ENCODE assay signal across 17 cellular contexts in the genomic region with DNA sequence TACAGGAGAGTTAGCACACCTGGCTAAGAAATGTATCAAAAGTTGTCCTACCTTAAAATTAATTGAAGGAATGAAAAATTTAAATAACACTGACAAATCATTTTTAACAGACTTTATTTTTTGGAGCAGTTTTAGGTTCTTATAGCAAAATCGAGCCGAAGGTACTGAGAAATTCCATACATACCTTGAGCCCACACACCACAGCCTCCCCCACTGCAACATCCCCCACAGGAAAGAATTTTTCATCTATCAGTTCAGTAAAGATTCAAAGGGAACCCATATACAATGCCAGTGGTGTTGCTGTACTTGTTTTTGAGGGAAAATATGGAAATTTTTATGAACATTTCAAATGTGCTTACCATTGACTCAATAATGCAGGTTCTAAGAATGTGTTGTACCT.
DNase-seq lines count a peak whose midpoint lies in the region; ATAC-seq and TF ChIP-seq lines count a peak whose summit lies in the region.
"Had no signal": no experiment of that assay in that cellular context is flagged by ENCODE, and none has a peak within 500 bp of the region (broad histone marks: within the 10 kb centered on the region; RNA-seq: fewer than 3 reads in every experiment).

No MANE protein-coding gene starts in this region.

- no peak overlapping the region for H3K27ac ChIP-seq in GM23338 (ENCODE audit: low read depth)
- 0 out of 2 replicates have a peak overlapping the region, but pooled peaks have one; percentile 83 for H3K27ac ChIP-seq in PC-9
- H3K27ac ChIP-seq in smooth muscle cell (ENCODE audit: low read depth) = no peak overlapping the region
- H3K27ac ChIP-seq: Peyer's patch had no signal

- H3K4me2 ChIP-seq in GM23338 = peak overlapping the region; percentile 66
- peak overlapping the region; percentile 78 for H3K4me2 ChIP-seq in PC-9
- H3K4me2 ChIP-seq in smooth muscle cell = peak overlapping the region; percentile 16

- no peak for ATAC-seq in GM23338
- no peak for ATAC-seq in GM19452 (IDR thresholded peaks at IDR 0.05; ENCODE audit: unreplicated experiment)
- ATAC-seq: GM12878 had no signal

- H3F3A ChIP-seq in GM23338 (replicated peaks; ENCODE audit: low read depth) = peaks cover 18% of the 10 kb centered on the region
- H3F3A ChIP-seq in PC-9 (ENCODE audit: insufficient read depth, low read depth) = peaks cover 30% of the 10 kb centered on the region
- H3F3A ChIP-seq in smooth muscle cell (ENCODE audit: low read depth) = no peaks in the 10 kb centered on the region

- H3K4me3 Mint-ChIP-seq in GM23338 (no peak overlapping the region), progenitor cell of endocrine pancreas (ENCODE audit: low read depth) (no peak overlapping the region)
- H3K4me3 Mint-ChIP-seq: B cell; CD4-positive, alpha-beta T cell; HFFc6; IgD-negative memory B cell had no signal

- no peak overlapping the region for H3K4me3 ChIP-seq in GM23338
- no peak overlapping the region for H3K4me3 ChIP-seq in PC-9
- no peak overlapping the region for H3K4me3 ChIP-seq in smooth muscle cell
- H3K4me3 ChIP-seq: GM12878, Peyer's patch had no signal

- H3K4me1 ChIP-seq in GM23338 (ENCODE audit: insufficient read depth) (peaks cover 54% of the 10 kb centered on the region), PC-9 (replicated peaks; ENCODE audit: insufficient read depth) (peaks cover 41% of the 10 kb centered on the region), smooth muscle cell (ENCODE audit: low read depth) (no peaks in the 10 kb centered on the region)
- H3K4me1 ChIP-seq: Peyer's patch had no signal

- DNase-seq in GM23338 (ENCODE audit: low spot score) (no peak), PC-9 (no peak), left kidney (ENCODE audit: low read depth, low spot score) (peak; percentile 69), smooth muscle cell (lab: John Stamatoyannopoulos, UW; ENCODE audit: unreplicated experiment) (no peak), epidermal melanocyte (ENCODE audit: insufficient read length, low spot score) (no peak), CD1c-positive myeloid dendritic cell (ENCODE audit: extremely low spot score) (no peak), progenitor cell of endocrine pancreas (ENCODE audit: low spot score, unreplicated experiment) (no peak)
- DNase-seq: 8988T; CD4-positive, alpha-beta T cell; HFFc6; NCI-H1105 treated with DMSO at 0.1 percent for 48 hours; NCI-H1694 treated with DMSO at 0.1 percent for 48 hours had no signal

- H3K79me2 ChIP-seq in GM23338 (replicated peaks; ENCODE audit: insufficient read depth) (no peaks in the 10 kb centered on the region), PC-9 (ENCODE audit: low read depth) (no peaks in the 10 kb centered on the region), smooth muscle cell (ENCODE audit: low read depth) (no peaks in the 10 kb centered on the region)

- no peaks in the 10 kb centered on the region; the same call in 2 of the 3 replicates for H3K36me3 Mint-ChIP-seq in GM23338 (ENCODE audit: low read depth)
- no peaks in the 10 kb centered on the region for H3K36me3 Mint-ChIP-seq in progenitor cell of endocrine pancreas (ENCODE audit: insufficient read depth)
- H3K36me3 Mint-ChIP-seq: IgD-negative memory B cell had no signal

- no peaks in the 10 kb centered on the region for H3K27me3 ChIP-seq in GM23338 (ENCODE audit: insufficient read depth)
- no peaks in the 10 kb centered on the region for H3K27me3 ChIP-seq in PC-9 (ENCODE audit: insufficient read depth, low read depth)
- H3K27me3 ChIP-seq in smooth muscle cell (ENCODE audit: low read depth) = peaks cover 5% of the 10 kb centered on the region
- H3K27me3 ChIP-seq: Peyer's patch had no signal

- H3K36me3 ChIP-seq in GM23338 (ENCODE audit: insufficient read depth) (no peaks in the 10 kb centered on the region), PC-9 (ENCODE audit: low read depth) (no peaks in the 10 kb centered on the region), smooth muscle cell (ENCODE audit: low read depth) (no peaks in the 10 kb centered on the region)
- H3K36me3 ChIP-seq: Peyer's patch had no signal

- H3K9me3 ChIP-seq in PC-9 (ENCODE audit: insufficient read depth, low read depth) = no peaks in the 10 kb centered on the region
- no peaks in the 10 kb centered on the region for H3K9me3 ChIP-seq in smooth muscle cell (replicated peaks; ENCODE audit: low read depth)
- H3K9me3 ChIP-seq: Peyer's patch had no signal

- WGBS in smooth muscle cell (ENCODE audit: low lambda C conversion rate) = 20% methylated on average over 2 of the region's 2 CpGs

- H3K27ac Mint-ChIP-seq in GM23338 (no peak overlapping the region), progenitor cell of endocrine pancreas (no peak overlapping the region)
- H3K27ac Mint-ChIP-seq: B cell; CD4-positive, alpha-beta T cell; HFFc6; IgD-negative memory B cell had no signal

- H4K20me1 ChIP-seq in GM23338 (replicated peaks; ENCODE audit: insufficient read depth) = no peaks in the 10 kb centered on the region
- no peaks in the 10 kb centered on the region for H4K20me1 ChIP-seq in PC-9 (ENCODE audit: insufficient read depth)
- H4K20me1 ChIP-seq in smooth muscle cell (ENCODE audit: low read depth) = no peaks in the 10 kb centered on the region

- TF ChIP-seq CTCF in GM23338 (conservative IDR thresholded peaks at IDR 0.05; ENCODE audit: low read depth in 2 of 2) (no peak), PC-9 (conservative IDR thresholded peaks at IDR 0.05) (no peak), smooth muscle cell (IDR thresholded peaks at IDR 0.05; ENCODE audit: borderline replicate concordance, insufficient read depth, poor library complexity, severe bottlenecking) (no peak), progenitor cell of endocrine pancreas (IDR thresholded peaks at IDR 0.05; ENCODE audit: unreplicated experiment) (no peak)

- CTCF ChIA-PET in PC-9 (lab: Charles Lee) = no interaction called here

- intact Hi-C loops in PC-9 (cut with micrococcal nuclease; ENCODE audit: unreplicated experiment) = loop anchor here (5.0 kb wide), 1 partner anchor 166 kb away; no protein-coding TSS in a partner anchor

- POLR2A ChIA-PET in PC-9 (lab: Charles Lee; ENCODE audit: unreplicated experiment) = no interaction called here

- H3K9me2 ChIP-seq in GM23338 (ENCODE audit: insufficient read depth) = no peaks in the 10 kb centered on the region
- H3K9me2 ChIP-seq in PC-9 (ENCODE audit: insufficient read depth) = no peaks in the 10 kb centered on the region

- H3K27me3 Mint-ChIP-seq in GM23338 (ENCODE audit: insufficient read depth, low read depth, poor library complexity) = peaks cover 9% of the 10 kb centered on the region
- H3K27me3 Mint-ChIP-seq in progenitor cell of endocrine pancreas = peaks cover 56% of the 10 kb centered on the region
- H3K27me3 Mint-ChIP-seq: CD4-positive, alpha-beta T cell had no signal

- no peak overlapping the region for H2AFZ ChIP-seq in GM23338
- no peak overlapping the region for H2AFZ ChIP-seq in PC-9
- H2AFZ ChIP-seq in smooth muscle cell (ENCODE audit: low read depth) = no peak overlapping the region

- no peak overlapping the region for H3K9ac ChIP-seq in smooth muscle cell (ENCODE audit: low read depth)

- BruUV-seq in PC-9 (replicated peaks; lab: Mats Ljungman, UMichigan) = no TSS peak

- H3K9me3 Mint-ChIP-seq in GM23338 = no peaks in the 10 kb centered on the region; the same call in 1 of the 3 replicates
- H3K9me3 Mint-ChIP-seq in progenitor cell of endocrine pancreas (ENCODE audit: low read depth) = no peaks in the 10 kb centered on the region
- H3K9me3 Mint-ChIP-seq: CD4-positive, alpha-beta T cell had no signal

- H3K4me1 Mint-ChIP-seq in GM23338 (peaks cover 50% of the 10 kb centered on the region), progenitor cell of endocrine pancreas (ENCODE audit: low read depth) (peaks cover 31% of the 10 kb centered on the region)
- H3K4me1 Mint-ChIP-seq: B cell, IgD-negative memory B cell had no signal

TF ChIP-seq in GM23338, 12 proteins besides CTCF, POLR2A, EP300 and RAD21 (continues in another document):
- no peak for TF ChIP-seq JUNB (IDR thresholded peaks at IDR 0.05; ENCODE audit: unreplicated experiment)

Comparison
In these comparisons a context has a peak if more than half of its experiments do, and no peak if none do; other contexts are left out.
1. H3K4me2 ChIP-seq: peak in every context shown above with its lines; median percentile 78 in PC-9; 66 in GM23338; 16 in smooth muscle cell.